ENCODE assay signal across 1 cellular context in genomic region chr19:43672061-43672679, GRCh38.
TF ChIP-seq lines count a peak whose summit lies in the region.

No MANE protein-coding gene starts in this region.

TF ChIP-seq in WTC11, 78 proteins besides CTCF, POLR2A, EP300 and RAD21 (continued from another document):
- TF ChIP-seq ZNF425 (CRISPR knock-in tag; conservative IDR thresholded peaks at IDR 0.05) (no peak), AR (CRISPR knock-in tag; IDR thresholded peaks at IDR 0.05) (no peak), EMX1 (CRISPR knock-in tag; IDR thresholded peaks at IDR 0.05) (no peak), PRDM15 (CRISPR knock-in tag; IDR thresholded peaks at IDR 0.05) (no peak), ZNF512 (CRISPR knock-in tag; IDR thresholded peaks at IDR 0.05; ENCODE audit: borderline replicate concordance) (no peak), PRRX2 (CRISPR knock-in tag; IDR thresholded peaks at IDR 0.05) (no peak), MYBL2 (CRISPR knock-in tag; IDR thresholded peaks at IDR 0.05) (no peak), ERG (CRISPR knock-in tag; IDR thresholded peaks at IDR 0.05) (no peak), FOXP1 (CRISPR knock-in tag; IDR thresholded peaks at IDR 0.05; ENCODE audit: borderline replicate concordance) (no peak), MLX (CRISPR knock-in tag; IDR thresholded peaks at IDR 0.05) (no peak)
